In the genomic region with DNA sequence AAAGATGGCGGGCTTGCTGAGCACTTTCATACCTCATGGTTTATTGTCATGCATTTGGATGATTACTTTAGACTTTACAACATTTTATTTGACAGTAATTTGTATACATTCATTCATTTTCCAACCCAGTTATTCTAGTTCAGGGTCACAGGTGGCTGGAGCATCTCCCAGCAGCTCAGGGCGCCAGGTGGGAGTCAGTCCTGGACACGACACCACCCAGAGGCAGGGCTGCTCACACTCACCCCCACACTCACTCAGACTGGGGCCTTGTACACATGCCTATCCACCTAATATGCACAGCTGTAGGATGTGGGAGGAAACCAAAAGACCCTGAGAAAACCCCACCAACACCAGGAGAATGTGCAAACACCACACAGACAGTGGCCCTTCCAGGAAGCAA, we compare ENCODE assay signal across 33 cellular contexts.
"Had no signal": no experiment of that assay in that cellular context is flagged by ENCODE, and none has a peak within 500 bp of the region (broad histone marks: within the 10 kb centered on the region; RNA-seq: fewer than 3 reads in every experiment).

No MANE protein-coding gene starts in this region.

- H3K36me3 ChIP-seq: MG63 had no signal

- H3K27me3 ChIP-seq: MG63 had no signal

- H3K9ac ChIP-seq: KMS-11 had no signal

- H3K9me3 ChIP-seq: MG63 had no signal

- H3K4me2 ChIP-seq: KMS-11 had no signal

- H3K4me3 ChIP-seq: MG63 had no signal

- DNase-seq: Karpas-422, Kasumi-1, MG63, MM.1S, MV-4-11, NCI-H1048, NCI-H1092, NCI-H1092 treated with DMSO at 0.1 percent for 48 hours, NCI-H1105, NCI-H1105 treated with DMSO at 0.1 percent for 48 hours, NCI-H1417 treated with DMSO at 0.1 percent for 48 hours, NCI-H1436, NCI-H1436 treated with DMSO at 0.1 percent for 48 hours, NCI-H146, NCI-H1694, NCI-H1694 treated with DMSO at 0.1 percent for 48 hours, NCI-H187, NCI-H187 treated with DMSO at 0.1 percent for 48 hours, NCI-H1930, NCI-H2029, NCI-H2029 treated with DMSO at 0.1 percent for 48 hours, NCI-H2081, NCI-H2081 treated with DMSO at 0.1 percent for 48 hours, NCI-H2107, NCI-H2171, NCI-H2171 treated with DMSO at 0.1 percent for 48 hours, NCI-H2227 treated with DMSO at 0.1 percent for 48 hours, NCI-H226, NCI-H345, NCI-H446, NCI-H446 treated with DMSO at 0.1 percent for 48 hours, NCI-H510A had no signal

- H3K27ac ChIP-seq: KMS-11 had no signal
